8 cellular contexts compared by ENCODE assay signal in the genomic region with DNA sequence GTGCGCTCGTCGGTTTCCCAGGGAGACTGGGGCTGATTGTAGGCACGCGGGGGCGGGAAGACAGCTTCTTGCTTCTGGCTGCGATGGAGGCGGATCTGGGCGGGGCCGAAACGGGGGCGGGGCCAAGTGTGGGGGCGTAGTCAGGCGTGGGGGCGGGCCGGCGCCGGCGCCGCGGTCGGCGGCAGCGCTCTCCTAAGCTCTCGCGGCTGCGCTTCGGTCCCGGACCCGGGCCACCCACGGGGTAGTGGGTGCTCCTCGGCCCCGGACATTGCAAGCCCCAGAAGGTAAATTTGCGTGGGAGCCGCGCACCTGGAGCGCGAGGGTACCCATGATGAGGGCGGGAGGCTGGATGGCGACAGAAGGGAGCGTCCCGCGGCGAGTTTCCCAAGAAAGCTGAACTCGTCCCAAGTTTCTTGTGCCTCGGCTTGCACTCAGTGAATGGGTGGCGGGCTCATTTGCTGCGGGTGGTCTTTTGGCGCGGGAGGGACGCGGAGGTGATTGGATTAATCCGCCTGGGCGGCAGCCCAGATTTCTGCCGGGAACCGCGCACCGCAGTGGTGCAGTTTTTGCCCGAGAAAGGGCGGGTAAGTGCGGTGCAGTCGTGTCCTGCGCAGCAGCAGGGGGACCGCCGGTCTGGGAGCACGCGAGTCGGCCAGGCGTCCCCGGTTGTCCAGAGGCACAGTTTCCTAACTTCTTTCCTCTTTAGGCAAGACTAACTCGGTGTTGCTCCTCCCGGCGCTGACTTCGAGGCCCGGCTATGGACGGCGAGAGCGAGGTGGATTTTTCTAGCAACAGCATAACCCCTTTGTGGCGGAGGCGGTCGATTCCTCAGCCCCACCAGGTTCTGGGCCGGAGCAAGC. TPM values are rescaled to one million over a fixed set of nuclear protein-coding genes. Genes with fewer than 3 reads are reported as not detected.
A peak's percentile ranks its signal among the peaks of the same experiment; 100 is the strongest.
DNase-seq lines count a peak whose midpoint lies in the region; ATAC-seq and TF ChIP-seq lines count a peak whose summit lies in the region.

A gene with protein sequence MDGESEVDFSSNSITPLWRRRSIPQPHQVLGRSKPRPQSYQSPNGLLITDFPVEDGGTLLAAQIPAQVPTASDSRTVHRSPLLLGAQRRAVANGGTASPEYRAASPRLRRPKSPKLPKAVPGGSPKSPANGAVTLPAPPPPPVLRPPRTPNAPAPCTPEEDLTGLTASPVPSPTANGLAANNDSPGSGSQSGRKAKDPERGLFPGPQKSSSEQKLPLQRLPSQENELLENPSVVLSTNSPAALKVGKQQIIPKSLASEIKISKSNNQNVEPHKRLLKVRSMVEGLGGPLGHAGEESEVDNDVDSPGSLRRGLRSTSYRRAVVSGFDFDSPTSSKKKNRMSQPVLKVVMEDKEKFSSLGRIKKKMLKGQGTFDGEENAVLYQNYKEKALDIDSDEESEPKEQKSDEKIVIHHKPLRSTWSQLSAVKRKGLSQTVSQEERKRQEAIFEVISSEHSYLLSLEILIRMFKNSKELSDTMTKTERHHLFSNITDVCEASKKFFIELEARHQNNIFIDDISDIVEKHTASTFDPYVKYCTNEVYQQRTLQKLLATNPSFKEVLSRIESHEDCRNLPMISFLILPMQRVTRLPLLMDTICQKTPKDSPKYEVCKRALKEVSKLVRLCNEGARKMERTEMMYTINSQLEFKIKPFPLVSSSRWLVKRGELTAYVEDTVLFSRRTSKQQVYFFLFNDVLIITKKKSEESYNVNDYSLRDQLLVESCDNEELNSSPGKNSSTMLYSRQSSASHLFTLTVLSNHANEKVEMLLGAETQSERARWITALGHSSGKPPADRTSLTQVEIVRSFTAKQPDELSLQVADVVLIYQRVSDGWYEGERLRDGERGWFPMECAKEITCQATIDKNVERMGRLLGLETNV (plus strand): TSS at position 155 of the 860 bp plus-strand sequence. CDS start 603 bp downstream, at position 758.

- peaks cover 0 to 3% of the 10 kb centered on the region in 2 donors for H3K4me1 ChIP-seq in mucosa of rectum (ENCODE audit: control insufficient read depth in 2 of 2, insufficient read depth in 2 of 2, low read length in 2 of 2)

- no peak for TF ChIP-seq CTCF in epithelial cell of proximal tubule (conservative IDR thresholded peaks at IDR 0.05; ENCODE audit: low read depth, low read length)

- no peaks in the 10 kb centered on the region for H3K27me3 ChIP-seq in mucosa of rectum (ENCODE audit: control insufficient read depth in 2 of 2, insufficient read depth in 2 of 2, low read length in 2 of 2)

- H3K27ac ChIP-seq in mucosa of rectum (ENCODE audit: low read depth in 2 of 2, low read length in 2 of 2): peak within 1 kb of the TSS; percentile 32 to 41

- DNase-seq in 8988T (peak; percentile 92), NCI-H82 (lab: John Stamatoyannopoulos, UW) (peak; percentile 92), activated T-cell treated with anti-CD3 and anti-CD28 coated beads for 1 hour (ENCODE audit: low read depth) (peak; percentile 66), epithelial cell of proximal tubule (ENCODE audit: low read depth) (no peak)
- DNase-seq in stimulated activated CD8-positive, alpha-beta memory T cell treated with anti-CD3 and anti-CD28 coated beads, Interleukin-4, amount 100 ng/mL, for 24 hours (ENCODE audit: low read depth): peak; percentile 49

- peak within 1 kb of the TSS; percentile 41 to 73 for H3K9ac ChIP-seq in mucosa of rectum (ENCODE audit: low read depth in 1 of 2, low read length in 2 of 2)

- H3K4me3 ChIP-seq in epithelial cell of proximal tubule (ENCODE audit: low read depth, low read length) (peak within 1 kb of the TSS; percentile 69), mucosa of rectum (ENCODE audit: low read length in 2 of 2) (peak within 1 kb of the TSS; percentile 77 to 82)

- peak; percentile 65 for ATAC-seq in GM18868 (IDR thresholded peaks at IDR 0.05; ENCODE audit: unreplicated experiment)
- peak; percentile 73 for ATAC-seq in HG03342 (IDR thresholded peaks at IDR 0.05; ENCODE audit: unreplicated experiment)

- H3K9me3 ChIP-seq in mucosa of rectum (ENCODE audit: control insufficient read depth in 2 of 2, low read length in 2 of 2): no peaks in the 10 kb centered on the region

- H3K36me3 ChIP-seq in mucosa of rectum (ENCODE audit: control insufficient read depth in 2 of 2, insufficient read depth in 2 of 2, low read length in 2 of 2): no peaks in the 10 kb centered on the region

RNA-seq across cellular contexts. Expression of the gene that starts here (rescaled TPM):
- total RNA-seq in epithelial cell of proximal tubule: 2.9 TPM in 2 replicates
